In genomic region chr16:58018803-58019202, GRCh38 we compare ENCODE assay signal across 16 cellular contexts. TPM values are rescaled to one million over a fixed set of nuclear protein-coding genes. Genes with fewer than 3 reads are reported as not detected.
DNase-seq lines count a peak whose midpoint lies in the region; ATAC-seq and TF ChIP-seq lines count a peak whose summit lies in the region.
"Had no signal": no experiment of that assay in that cellular context is flagged by ENCODE, and none has a peak within 500 bp of the region (broad histone marks: within the 10 kb centered on the region; RNA-seq: fewer than 3 reads in every experiment).

No MANE protein-coding gene starts in this region.

- H3K4me3 ChIP-seq in upper lobe of right lung, result no peak overlapping the region
- H3K4me3 ChIP-seq: HAP-1 had no signal

- ATAC-seq in upper lobe of right lung (no peak), HG02852 (IDR thresholded peaks at IDR 0.05; ENCODE audit: unreplicated experiment) (no peak)

- peaks cover 23% of the 10 kb centered on the region for H3K36me3 ChIP-seq in upper lobe of right lung
- H3K36me3 ChIP-seq: HAP-1 had no signal

- H3K27me3 Mint-ChIP-seq in activated naive CD4-positive, alpha-beta T cell treated with anti-CD3 and anti-CD28 coated beads, Interleukin-2, amount 50 U/mL, for 24 hours, result no peaks in the 10 kb centered on the region
- H3K27me3 Mint-ChIP-seq in glutamatergic neuron (ENCODE audit: unreplicated experiment), result no peaks in the 10 kb centered on the region
- H3K27me3 Mint-ChIP-seq: CD4-positive, alpha-beta T cell had no signal

- no peaks in the 10 kb centered on the region for H3K27me3 ChIP-seq in upper lobe of right lung

- DNase-seq in activated naive CD4-positive, alpha-beta T cell treated with Interleukin-2 at 50 U/mL for 16 hours, result no peak
- peak; percentile 34 for DNase-seq in NCI-H1694 treated with DMSO at 0.1 percent for 48 hours (lab: John Stamatoyannopoulos, UW)
- DNase-seq in glutamatergic neuron, result peak; percentile 56
- peak; percentile 56 for DNase-seq in upper lobe of right lung
- no peak for DNase-seq in cerebellum (ENCODE audit: low spot score)
- no peak for DNase-seq in HuH-7 (ENCODE audit: low spot score)
- DNase-seq: activated CD4-positive, alpha-beta T cell treated with anti-CD3 and anti-CD28 coated beads, Interleukin-2, amount 10 ng/mL, durations not matched to agents 7 days and 5 days; CD4-positive, alpha-beta T cell; Karpas-422; NCI-H1092 treated with DMSO at 0.1 percent for 48 hours; NCI-H748 treated with DMSO at 0.1 percent for 48 hours had no signal

- H3K27ac ChIP-seq in upper lobe of right lung, result no peak overlapping the region

- H3K9me3 Mint-ChIP-seq in activated naive CD4-positive, alpha-beta T cell treated with anti-CD3 and anti-CD28 coated beads, Interleukin-2, amount 50 U/mL, for 24 hours, result no peaks in the 10 kb centered on the region
- peaks cover 10% of the 10 kb centered on the region for H3K9me3 Mint-ChIP-seq in glutamatergic neuron (ENCODE audit: unreplicated experiment)
- H3K9me3 Mint-ChIP-seq: activated CD4-positive, alpha-beta T cell treated with anti-CD3 and anti-CD28 coated beads, Interleukin-2, amount 10 ng/mL, durations not matched to agents 7 days and 5 days; CD4-positive, alpha-beta T cell had no signal

- H3K4me1 Mint-ChIP-seq in activated naive CD4-positive, alpha-beta T cell treated with anti-CD3 and anti-CD28 coated beads, Interleukin-2, amount 50 U/mL, for 24 hours, result peaks cover 9% of the 10 kb centered on the region
- H3K4me1 Mint-ChIP-seq in glutamatergic neuron (ENCODE audit: low read depth, unreplicated experiment), result peaks cover 29% of the 10 kb centered on the region

- no peak overlapping the region for H3K4me3 Mint-ChIP-seq in activated naive CD4-positive, alpha-beta T cell treated with anti-CD3 and anti-CD28 coated beads, Interleukin-2, amount 50 U/mL, for 24 hours
- H3K4me3 Mint-ChIP-seq in glutamatergic neuron (ENCODE audit: unreplicated experiment), result no peak overlapping the region
- H3K4me3 Mint-ChIP-seq: activated CD4-positive, alpha-beta T cell treated with anti-CD3 and anti-CD28 coated beads, Interleukin-2, amount 10 ng/mL, durations not matched to agents 7 days and 5 days; CD4-positive, alpha-beta T cell had no signal

- no peaks in the 10 kb centered on the region for H3K9me3 ChIP-seq in upper lobe of right lung
- H3K9me3 ChIP-seq: HAP-1 had no signal

- H3K27ac Mint-ChIP-seq in activated naive CD4-positive, alpha-beta T cell treated with anti-CD3 and anti-CD28 coated beads, Interleukin-2, amount 50 U/mL, for 24 hours, result peak overlapping the region; percentile 30
- no peak overlapping the region for H3K27ac Mint-ChIP-seq in glutamatergic neuron (ENCODE audit: unreplicated experiment)
- H3K27ac Mint-ChIP-seq: activated CD4-positive, alpha-beta T cell treated with anti-CD3 and anti-CD28 coated beads, Interleukin-2, amount 10 ng/mL, durations not matched to agents 7 days and 5 days; CD4-positive, alpha-beta T cell had no signal

- TF ChIP-seq CTCF in glutamatergic neuron (IDR thresholded peaks at IDR 0.05; ENCODE audit: partially characterized antibody, unreplicated experiment) (peak; percentile 33), upper lobe of right lung (IDR thresholded peaks at IDR 0.05) (no peak)

- intact Hi-C loops in upper lobe of right lung (cut with DNase I), result no loop called here

- H3K4me1 ChIP-seq in upper lobe of right lung, result peaks cover 19% of the 10 kb centered on the region
- H3K4me1 ChIP-seq: HAP-1 had no signal

- H3K36me3 Mint-ChIP-seq in activated naive CD4-positive, alpha-beta T cell treated with anti-CD3 and anti-CD28 coated beads, Interleukin-2, amount 50 U/mL, for 24 hours, result no peaks in the 10 kb centered on the region
- H3K36me3 Mint-ChIP-seq in glutamatergic neuron (ENCODE audit: unreplicated experiment), result no peaks in the 10 kb centered on the region

RNA-seq across cellular contexts. Expression of gene MMP15, which starts 6.8 kb away (rescaled TPM):
- total RNA-seq in glutamatergic neuron (ENCODE audit: unreplicated experiment) (69.9 TPM), upper lobe of right lung (25.2 TPM), cerebellum (14.3 TPM)

RNA-seq across cellular contexts. Expression of gene USB1, which starts 17.6 kb away (rescaled TPM):
- total RNA-seq in glutamatergic neuron (ENCODE audit: unreplicated experiment), result 107 TPM
- total RNA-seq in upper lobe of right lung, result 37.4 TPM
- total RNA-seq in cerebellum, result 8.6 TPM

RNA-seq across cellular contexts. Expression of gene ZNF319, which starts 18.3 kb away (rescaled TPM):
- total RNA-seq in glutamatergic neuron (ENCODE audit: unreplicated experiment) (13.9 TPM), upper lobe of right lung (10.6 TPM), cerebellum (6.0 TPM)

RNA-seq across cellular contexts. Expression of gene CNGB1, which starts 47.9 kb away (rescaled TPM):
- 0.91 TPM for total RNA-seq in glutamatergic neuron (ENCODE audit: unreplicated experiment)
- not detected for total RNA-seq in upper lobe of right lung
- total RNA-seq in cerebellum, result 3.0 TPM
- total RNA-seq: activated CD4-positive, alpha-beta T cell treated with anti-CD3 and anti-CD28 coated beads, Interleukin-2, amount 10 ng/mL, durations not matched to agents 7 days and 5 days; aorta; CD4-positive, alpha-beta T cell; mononuclear cell had no signal

Comparison
In these comparisons a context has a peak if more than half of its experiments do, and no peak if none do; other contexts are left out.
1. DNase-seq: peak in NCI-H1694 treated with DMSO at 0.1 percent for 48 hours (single experiment), glutamatergic neuron (single experiment) and upper lobe of right lung (single experiment); none in activated naive CD4-positive, alpha-beta T cell treated with Interleukin-2 at 50 U/mL for 16 hours (single experiment), cerebellum (single experiment) and HuH-7 (single experiment).